In genomic region chr1:30011970-30012369, GRCh38 we compare ENCODE assay signal across 18 cellular contexts.
DNase-seq lines count a peak whose midpoint lies in the region; ATAC-seq and TF ChIP-seq lines count a peak whose summit lies in the region.
"Had no signal": no experiment of that assay in that cellular context is flagged by ENCODE, and none has a peak within 500 bp of the region (broad histone marks: within the 10 kb centered on the region; RNA-seq: fewer than 3 reads in every experiment).

No MANE protein-coding gene starts in this region.

- peaks cover 0 to 17% (median 13%) of the 10 kb centered on the region in 11 experiments; a peak in 16 of 22 replicates for H3K9me3 ChIP-seq in BLaER1 treated with 17β-estradiol and CSF1 and Interleukin-3, amounts not matched to agents 10 nM and 100 nM (replicated peaks in 1 of 11)
- no peaks in the 10 kb centered on the region for H3K9me3 ChIP-seq in esophagus muscularis mucosa
- no peaks in the 10 kb centered on the region for H3K9me3 ChIP-seq in neuronal stem cell (replicated peaks in 1 of 2; ENCODE audit: control insufficient read depth in 2 of 2, insufficient read depth in 1 of 2, low read depth in 1 of 2, low read length in 2 of 2)
- no peaks in the 10 kb centered on the region for H3K9me3 ChIP-seq in adrenal gland (replicated peaks in 1 of 3)
- H3K9me3 ChIP-seq: A549, Caco-2 had no signal

- H4K8ac ChIP-seq in neuronal stem cell (ENCODE audit: low read depth, low read length): no peak overlapping the region

- H3K9ac ChIP-seq in BLaER1 treated with 17β-estradiol and CSF1 and Interleukin-3, amounts not matched to agents 10 nM and 100 nM: peak overlapping the region in 1 of 11 experiments; percentile 3; a peak in 1 of 22 replicates
- no peak overlapping the region for H3K9ac ChIP-seq in neuronal stem cell (ENCODE audit: low read depth, low read length, poor library complexity)

- H3K79me1 ChIP-seq in neuronal stem cell (ENCODE audit: low read depth, low read length): no peaks in the 10 kb centered on the region

- peak overlapping the region; percentile 71 for H2BK5ac ChIP-seq in neuronal stem cell (ENCODE audit: low read length)

- H2AK5ac ChIP-seq in neuronal stem cell (ENCODE audit: low read depth, low read length): peak overlapping the region; percentile 77

- TF ChIP-seq EP300 in esophagus muscularis mucosa (IDR thresholded peaks at IDR 0.05): no peak

- peaks cover 24 to 51% (median 37%) of the 10 kb centered on the region in 10 experiments; a peak in 19 of 20 replicates for H3K4me1 ChIP-seq in BLaER1 treated with 17β-estradiol and CSF1 and Interleukin-3, amounts not matched to agents 10 nM and 100 nM
- H3K4me1 ChIP-seq in esophagus muscularis mucosa (no peaks in the 10 kb centered on the region), neuronal stem cell (ENCODE audit: control insufficient read depth in 2 of 2, insufficient read depth in 1 of 2, low read depth in 1 of 2, low read length in 2 of 2) (no peaks in the 10 kb centered on the region), adrenal gland (replicated peaks in 1 of 2) (no peaks in the 10 kb centered on the region)
- H3K4me1 ChIP-seq: A549, Caco-2 had no signal

- WGBS in esophagus muscularis mucosa: 76% methylated on average over 6 of the region's 6 CpGs
- WGBS in neuronal stem cell (ENCODE audit: extremely low coverage in 2 of 2, insufficient read length in 2 of 2, insufficient replicate concordance in 1 of 2), 2 donors: no CpG with 5 or more reads among the region's 6 CpGs
- 61 to 72% (median 68%) methylated on average over 5 to 6 of the region's 6 CpGs for WGBS in adrenal gland, 4 donors

- H3K14ac ChIP-seq in neuronal stem cell (ENCODE audit: low read length): peak overlapping the region; percentile 31

- peak overlapping the region; percentile 17 for H2BK12ac ChIP-seq in neuronal stem cell (ENCODE audit: low read length)

- peak overlapping the region; percentile 27 for H3K23ac ChIP-seq in neuronal stem cell (ENCODE audit: low read depth, low read length, poor library complexity)

- no peak for TF ChIP-seq CTCF in esophagus muscularis mucosa (IDR thresholded peaks at IDR 0.05)
- TF ChIP-seq CTCF in adrenal gland (IDR thresholded peaks at IDR 0.05): no peak

- no peak overlapping the region for H3K4me3 ChIP-seq in BLaER1 treated with 17β-estradiol and CSF1 and Interleukin-3, amounts not matched to agents 10 nM and 100 nM
- H3K4me3 ChIP-seq in esophagus muscularis mucosa (no peak overlapping the region), neuronal stem cell (ENCODE audit: low read length in 2 of 2) (no peak overlapping the region), adrenal gland (no peak overlapping the region)
- H3K4me3 ChIP-seq: A549 had no signal

- no peak overlapping the region for H2AFZ ChIP-seq in neuronal stem cell (ENCODE audit: low read length)

- no peaks in the 10 kb centered on the region for H3K27me3 ChIP-seq in BLaER1 treated with 17β-estradiol and CSF1 and Interleukin-3, amounts not matched to agents 10 nM and 100 nM
- H3K27me3 ChIP-seq in esophagus muscularis mucosa (peaks cover 0 to 25% (median 0%) of the 10 kb centered on the region in 4 donors), neuronal stem cell (ENCODE audit: control insufficient read depth in 3 of 3, insufficient read depth in 3 of 3, low read depth in 1 of 3, low read length in 3 of 3) (no peaks in the 10 kb centered on the region), adrenal gland (no peaks in the 10 kb centered on the region)

- peak overlapping the region in 10 of 11 experiments; percentile 1 to 80 (median 44); a peak in 11 of 22 replicates for H3K4me2 ChIP-seq in BLaER1 treated with 17β-estradiol and CSF1 and Interleukin-3, amounts not matched to agents 10 nM and 100 nM
- no peak overlapping the region for H3K4me2 ChIP-seq in neuronal stem cell (ENCODE audit: insufficient read depth, low read length, poor library complexity, severe bottlenecking)
- H3K4me2 ChIP-seq: A549 had no signal

- peak overlapping the region; percentile 33 for H3K18ac ChIP-seq in neuronal stem cell (ENCODE audit: low read length)

- H3K36me3 ChIP-seq in BLaER1 treated with 17β-estradiol and CSF1 and Interleukin-3, amounts not matched to agents 10 nM and 100 nM: no peaks in the 10 kb centered on the region
- no peaks in the 10 kb centered on the region for H3K36me3 ChIP-seq in esophagus muscularis mucosa
- H3K36me3 ChIP-seq in neuronal stem cell (replicated peaks in 1 of 2; ENCODE audit: control insufficient read depth in 2 of 2, insufficient read depth in 2 of 2, low read length in 2 of 2): no peaks in the 10 kb centered on the region
- H3K36me3 ChIP-seq in adrenal gland (replicated peaks in 1 of 2): no peaks in the 10 kb centered on the region

- no peak overlapping the region for H4K91ac ChIP-seq in neuronal stem cell (ENCODE audit: low read depth, low read length, poor library complexity)

- H2BK120ac ChIP-seq in neuronal stem cell (ENCODE audit: low read depth, low read length): no peak overlapping the region

- TF ChIP-seq POLR2A in esophagus muscularis mucosa (IDR thresholded peaks at IDR 0.05; ENCODE audit: low read depth) (no peak), adrenal gland (IDR thresholded peaks at IDR 0.05) (no peak)

- ATAC-seq in GM21723 (IDR thresholded peaks at IDR 0.05; ENCODE audit: unreplicated experiment): no peak
- no peak for ATAC-seq in HG03354 (IDR thresholded peaks at IDR 0.05; ENCODE audit: poor library complexity, severe bottlenecking, unreplicated experiment)
- ATAC-seq: A549; CD8-positive, alpha-beta T cell had no signal

- intact Hi-C loops in esophagus muscularis mucosa (cut with DNase I): no loop called here
- intact Hi-C loops in adrenal gland (cut with DNase I): no loop called here

- peak; percentile 28 for DNase-seq in activated CD8-positive, alpha-beta memory T cell treated with anti-CD3 and anti-CD28 coated beads for 24 hours
- no peak for DNase-seq in activated CD8-positive, alpha-beta memory T cell treated with anti-CD3 and anti-CD28 coated beads, Interleukin-2, amount 50 U/mL, for 48 hours
- DNase-seq in esophagus muscularis mucosa (ENCODE audit: extremely low spot score): peak; percentile 53
- no peak for DNase-seq in neuronal stem cell (ENCODE audit: low spot score)
- DNase-seq in adrenal gland: no peak
- DNase-seq: 8988T; ACHN; Caco-2; CD8-positive, alpha-beta T cell; EL; GDM1; H7; HCEC 1CT had no signal

- H3K27ac ChIP-seq in BLaER1 treated with 17β-estradiol and CSF1 and Interleukin-3, amounts not matched to agents 10 nM and 100 nM: peak overlapping the region in 1 of 11 experiments; percentile 4; a peak in 4 of 22 replicates
- H3K27ac ChIP-seq in esophagus muscularis mucosa (replicated peaks in 1 of 4) (no peak overlapping the region), neuronal stem cell (replicated peaks; ENCODE audit: low read length) (no peak overlapping the region), adrenal gland (peak overlapping the region in 1 of 5 donors; percentile 22)
- H3K27ac ChIP-seq: A549, C4-2B had no signal

- no peak overlapping the region for H3K4ac ChIP-seq in neuronal stem cell (ENCODE audit: low read length)

- H4K20me1 ChIP-seq in BLaER1 treated with 17β-estradiol and CSF1 and Interleukin-3, amounts not matched to agents 10 nM and 100 nM: no peaks in the 10 kb centered on the region

- H2BK15ac ChIP-seq in neuronal stem cell (ENCODE audit: low read length): no peak overlapping the region

Comparison
In these comparisons a context has a peak if more than half of its experiments do, and no peak if none do; other contexts are left out.
1. DNase-seq: peak in activated CD8-positive, alpha-beta memory T cell treated with anti-CD3 and anti-CD28 coated beads for 24 hours (single experiment) and esophagus muscularis mucosa (single experiment); none in activated CD8-positive, alpha-beta memory T cell treated with anti-CD3 and anti-CD28 coated beads, Interleukin-2, amount 50 U/mL, for 48 hours (single experiment), neuronal stem cell (single experiment) and adrenal gland (0 of 7).